ENCODE assay signal across 8 cellular contexts in genomic region chr20:30376767-30377658, GRCh38.
A peak's percentile ranks its signal among the peaks of the same experiment; 100 is the strongest.
DNase-seq lines count a peak whose midpoint lies in the region; ATAC-seq lines count a peak whose summit lies in the region.

No MANE protein-coding gene starts in this region.

- DNase-seq in SIG-M5 treated with dmso at 0.1 percent for 504 hours (lab: John Stamatoyannopoulos, UW; ENCODE audit: unreplicated experiment) (peak; percentile 60), SIG-M5 (lab: John Stamatoyannopoulos, UW) (no peak), NCI-H345 (lab: John Stamatoyannopoulos, UW) (peak; percentile 89)
- DNase-seq in activated CD4-positive, alpha-beta T cell treated with anti-CD3 and anti-CD28 coated beads for 4 hours = peak; percentile 87 to 93
- peak; percentile 77 to 80 for DNase-seq in stimulated activated CD4-positive, alpha-beta T cell treated with anti-CD3 and anti-CD28 coated beads, Interleukin-2, amount 100 ng/mL, for 48 hours

- no peaks in the 10 kb centered on the region for H3K27me3 ChIP-seq in layer of hippocampus (ENCODE audit: control insufficient read depth, insufficient read depth, low read length)

- peak overlapping the region; percentile 54 for H3K27ac ChIP-seq in cingulate gyrus (ENCODE audit: low read depth, low read length)
- peak overlapping the region; percentile 52 for H3K27ac ChIP-seq in layer of hippocampus (ENCODE audit: low read depth, low read length)

- peak; percentile 84 for ATAC-seq in HG03103 (IDR thresholded peaks at IDR 0.05; ENCODE audit: low read depth, unreplicated experiment)
